ENCODE assay signal across 9 cellular contexts in genomic region chr2:101766871-101767739, GRCh38.
DNase-seq lines count a peak whose midpoint lies in the region; ATAC-seq, FAIRE-seq and TF ChIP-seq lines count a peak whose summit lies in the region.
"Had no signal": no experiment of that assay in that cellular context is flagged by ENCODE, and none has a peak within 500 bp of the region (broad histone marks: within the 10 kb centered on the region; RNA-seq: fewer than 3 reads in every experiment).

No MANE protein-coding gene starts in this region.

- no peaks in the 10 kb centered on the region for H3K27me3 Mint-ChIP-seq in activated B cell treated with CpG ODN at 0.5 μM for 24 hours

- H3K4me3 ChIP-seq in keratinocyte (ENCODE audit: control insufficient read depth in 2 of 3, extremely low read depth in 1 of 3, insufficient read depth in 2 of 3, low read depth in 1 of 3, low read length in 3 of 3) = peak overlapping the region in 1 of 3 experiments; percentile 16
- peak overlapping the region in 1 of 5 donors; percentile 19 for H3K4me3 ChIP-seq in subcutaneous abdominal adipose tissue (ENCODE audit: low read depth in 1 of 5, low read length in 5 of 5)

- FAIRE-seq in keratinocyte (lab: Jason Lieb, UNC) = peak; percentile 87

- POLR2A ChIA-PET in activated B cell treated with CpG ODN at 0.5 μM for 24 hours (lab: Charles Lee) = interaction anchor here (0.8 to 1.2 kb wide), 9 partner anchors 10 to 89 kb away, joined by 3 to 8 read pairs (median 3); partner anchors contain the start of gene MAP4K4

- peaks cover 20% of the 10 kb centered on the region for H3K36me3 Mint-ChIP-seq in activated B cell treated with CpG ODN at 0.5 μM for 24 hours (ENCODE audit: low read depth)

- no peak overlapping the region for H3K9ac ChIP-seq in keratinocyte (ENCODE audit: control insufficient read depth, extremely low read depth, insufficient read depth, low read length)
- H3K9ac ChIP-seq in subcutaneous abdominal adipose tissue (ENCODE audit: low read length in 5 of 5) = peak overlapping the region in 2 of 5 donors; percentile 26 to 28

- H3K36me3 ChIP-seq in keratinocyte (ENCODE audit: control insufficient read depth in 2 of 2, extremely low read depth in 1 of 2, insufficient read depth in 2 of 2, low read length in 2 of 2) (no peaks in the 10 kb centered on the region), subcutaneous abdominal adipose tissue (ENCODE audit: control insufficient read depth in 5 of 5, insufficient read depth in 5 of 5, low read length in 5 of 5) (no peaks in the 10 kb centered on the region)

- dilution Hi-C loops in keratinocyte (cut with MboI; ENCODE audit: extremely low pct_ligation_motif_present, low sequenced_read_pairs) = no loop called here

- peak overlapping the region; percentile 45 for H3K27ac ChIP-seq in keratinocyte (ENCODE audit: control insufficient read depth, insufficient read depth, low read length)
- H3K27ac ChIP-seq in subcutaneous abdominal adipose tissue (ENCODE audit: low read depth, low read length) = peak overlapping the region; percentile 84

- H3K9me3 Mint-ChIP-seq in activated B cell treated with CpG ODN at 0.5 μM for 24 hours = no peaks in the 10 kb centered on the region

- ATAC-seq in activated B cell treated with CpG ODN at 0.5 μM for 24 hours (ENCODE audit: low read depth) (peak; percentile 46), GM21360 (IDR thresholded peaks at IDR 0.05; ENCODE audit: unreplicated experiment) (no peak)

- CTCF ChIA-PET in activated B cell treated with CpG ODN at 0.5 μM for 24 hours (lab: Charles Lee) = interaction anchor here (0.6 to 1.6 kb wide), 6 partner anchors 10 to 67 kb away, joined by 3 to 6 read pairs (median 3); no protein-coding TSS in a partner anchor

- H3K27me3 ChIP-seq in keratinocyte (ENCODE audit: control insufficient read depth, extremely low read depth, insufficient read depth, low read length) (no peaks in the 10 kb centered on the region), subcutaneous abdominal adipose tissue (ENCODE audit: control insufficient read depth in 5 of 5, insufficient read depth in 4 of 5, low read length in 5 of 5) (no peaks in the 10 kb centered on the region)

- peaks cover 48% of the 10 kb centered on the region for H3K4me1 ChIP-seq in keratinocyte (ENCODE audit: control insufficient read depth, extremely low read depth, insufficient read depth, low read length)
- H3K4me1 ChIP-seq in subcutaneous abdominal adipose tissue (ENCODE audit: control insufficient read depth in 5 of 5, insufficient read depth in 5 of 5, low read length in 5 of 5) = peaks cover 5 to 94% (median 62%) of the 10 kb centered on the region in 5 donors

- H3K4me3 Mint-ChIP-seq in activated B cell treated with CpG ODN at 0.5 μM for 24 hours = peak overlapping the region; percentile 53

- H3K9me3 ChIP-seq in keratinocyte (ENCODE audit: control insufficient read depth, low read depth, low read length) = no peaks in the 10 kb centered on the region
- no peaks in the 10 kb centered on the region for H3K9me3 ChIP-seq in subcutaneous abdominal adipose tissue (ENCODE audit: control insufficient read depth in 5 of 5, low read length in 5 of 5)

- peaks cover 94% of the 10 kb centered on the region for H3K79me2 ChIP-seq in keratinocyte (ENCODE audit: control insufficient read depth, insufficient read depth, low read length)

- peaks cover 96% of the 10 kb centered on the region for H3K4me1 Mint-ChIP-seq in activated B cell treated with CpG ODN at 0.5 μM for 24 hours

- no peaks in the 10 kb centered on the region for H3K9me1 ChIP-seq in keratinocyte (ENCODE audit: control insufficient read depth, extremely low read depth, insufficient read depth, low read length)

- intact Hi-C loops in activated B cell treated with CpG ODN at 0.5 μM for 24 hours (cut with micrococcal nuclease) = loop anchor here (5.0 kb wide), 2 partner anchors 40 to 350 kb away; no protein-coding TSS in a partner anchor

- H4K20me1 ChIP-seq in keratinocyte (ENCODE audit: control insufficient read depth, extremely low read depth, insufficient read depth, low read length) = no peaks in the 10 kb centered on the region

- peak overlapping the region; percentile 55 for H3K4me2 ChIP-seq in keratinocyte (ENCODE audit: control insufficient read depth, extremely low read depth, insufficient read depth, low read depth, low read length)

- TF ChIP-seq CTCF in activated B cell treated with CpG ODN at 0.5 μM for 24 hours (IDR thresholded peaks at IDR 0.05) (no peak), keratinocyte (optimal IDR thresholded peaks at IDR 0.05 in 1 of 3, IDR thresholded peaks at IDR 0.05 in 1 of 3, conservative IDR thresholded peaks at IDR 0.05 in 1 of 3; ENCODE audit: extremely low read depth in 1 of 3, insufficient read depth in 2 of 3, low read length in 3 of 3) (no peak)

- DNase-seq in NCI-H1417 (lab: John Stamatoyannopoulos, UW) (peak in 2 of 3 experiments; percentile 30 to 72), NCI-H1417 treated with DMSO at 0.1 percent for 48 hours (lab: John Stamatoyannopoulos, UW) (no peak), activated B cell treated with CpG ODN at 0.5 μM for 24 hours (no peak), keratinocyte (ENCODE audit: low read depth, low spot score) (no peak), NCI-H1694 (lab: John Stamatoyannopoulos, UW) (no peak)
- no peak for DNase-seq in activated CD4-positive, CD25-positive, alpha-beta regulatory T cell treated with anti-CD3 and anti-CD28 coated beads, Interleukin-2, amount 50 U/mL, for 72 hours
- DNase-seq: AML-193 had no signal

- H2AFZ ChIP-seq in keratinocyte (ENCODE audit: control insufficient read depth, low read length) = no peak overlapping the region

- peak overlapping the region; percentile 71 for H3K27ac Mint-ChIP-seq in activated B cell treated with CpG ODN at 0.5 μM for 24 hours

Comparison
In these comparisons a context has a peak if more than half of its experiments do, and no peak if none do; other contexts are left out.
1. DNase-seq: peak in NCI-H1417 (2 of 3); none in NCI-H1417 treated with DMSO at 0.1 percent for 48 hours (single experiment), activated B cell treated with CpG ODN at 0.5 μM for 24 hours (single experiment), keratinocyte (single experiment), activated CD4-positive, CD25-positive, alpha-beta regulatory T cell treated with anti-CD3 and anti-CD28 coated beads, Interleukin-2, amount 50 U/mL, for 72 hours (single experiment) and NCI-H1694 (single experiment).